In the genomic region with DNA sequence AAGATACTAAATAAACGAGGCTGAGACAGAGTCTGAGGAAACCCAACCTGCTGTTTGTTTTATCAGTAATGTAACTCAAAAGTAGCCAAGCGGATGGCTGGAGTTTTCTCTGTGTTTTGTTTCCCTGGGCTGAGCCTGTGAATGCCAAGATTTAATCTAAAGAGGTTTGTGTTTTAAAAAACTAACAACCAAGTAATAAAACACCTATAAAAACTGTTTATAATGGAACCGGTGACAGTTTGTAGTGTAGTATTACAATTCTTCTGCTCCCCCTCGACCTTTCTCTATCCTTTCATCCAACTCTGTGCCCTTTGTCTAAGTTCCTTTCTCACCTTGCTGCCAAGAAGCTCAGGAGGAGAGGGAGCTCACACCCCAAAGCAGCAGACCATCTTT, we compare ENCODE assay signal across 8 cellular contexts. TPM values are rescaled to one million over a fixed set of nuclear protein-coding genes. Genes with fewer than 3 reads are reported as not detected.
DNase-seq lines count a peak whose midpoint lies in the region; ATAC-seq and TF ChIP-seq lines count a peak whose summit lies in the region.
"Had no signal": no experiment of that assay in that cellular context is flagged by ENCODE, and none has a peak within 500 bp of the region (broad histone marks: within the 10 kb centered on the region; RNA-seq: fewer than 3 reads in every experiment).

No MANE protein-coding gene starts in this region.

- no peak for TF ChIP-seq POLR2A in GM18505 (IDR thresholded peaks at IDR 0.05; ENCODE audit: borderline replicate concordance, extremely low read depth, insufficient read depth, insufficient read length)

- no peak for TF ChIP-seq CTCF in DND-41 (IDR thresholded peaks at IDR 0.05; ENCODE audit: borderline replicate concordance, extremely low read depth, low read length, poor library complexity, severe bottlenecking)
- no peak for TF ChIP-seq CTCF in LNCaP clone FGC (IDR thresholded peaks at IDR 0.05; ENCODE audit: control insufficient read depth, extremely low read depth, insufficient read depth)
- no peak for TF ChIP-seq CTCF in endodermal cell (conservative IDR thresholded peaks at IDR 0.05)
- TF ChIP-seq CTCF in psoas muscle (IDR thresholded peaks at IDR 0.05) = no peak

- H3K36me3 Mint-ChIP-seq in endodermal cell (ENCODE audit: low read depth) = no peaks in the 10 kb centered on the region

- no peak overlapping the region for H3K4me2 ChIP-seq in DND-41 (ENCODE audit: insufficient read depth, low read length)

- H3K27me3 Mint-ChIP-seq in endodermal cell (ENCODE audit: insufficient read depth) = no peaks in the 10 kb centered on the region

- H3K36me3 ChIP-seq in DND-41 (ENCODE audit: insufficient read depth, low read length) (no peaks in the 10 kb centered on the region), endodermal cell (ENCODE audit: control insufficient read depth, insufficient read depth, low read length) (no peaks in the 10 kb centered on the region), psoas muscle (ENCODE audit: insufficient read depth in 1 of 2, low read depth in 1 of 2) (no peaks in the 10 kb centered on the region)
- H3K36me3 ChIP-seq: HAP-1 had no signal

- H3K9me3 Mint-ChIP-seq in endodermal cell = no peaks in the 10 kb centered on the region

- H3K9me3 ChIP-seq in DND-41 (ENCODE audit: insufficient read depth, low read length, severe bottlenecking) = no peaks in the 10 kb centered on the region
- H3K9me3 ChIP-seq in endodermal cell (ENCODE audit: control insufficient read depth, low read length) = no peaks in the 10 kb centered on the region
- no peaks in the 10 kb centered on the region for H3K9me3 ChIP-seq in psoas muscle
- H3K9me3 ChIP-seq: HAP-1 had no signal

- H3K4me3 ChIP-seq in DND-41 (ENCODE audit: low read depth in 1 of 2, low read length in 2 of 2) (no peak overlapping the region), LNCaP clone FGC (ENCODE audit: low read depth, low read length) (no peak overlapping the region), endodermal cell (ENCODE audit: low read length) (peak overlapping the region; percentile 82), psoas muscle (peak overlapping the region; percentile 95)

- 83 to 88% methylated on average over 1 to 3 of the region's 4 CpGs for WGBS in endodermal cell (ENCODE audit: insufficient coverage in 1 of 2, insufficient read length in 1 of 2), 2 experiments
- 37 to 49% (median 39%) methylated on average over 4 of the region's 4 CpGs for WGBS in psoas muscle, 3 donors

- peaks cover 4% of the 10 kb centered on the region for H4K20me1 ChIP-seq in DND-41 (ENCODE audit: insufficient read depth, low read length)

- peaks cover 16% of the 10 kb centered on the region for H3K79me2 ChIP-seq in DND-41 (ENCODE audit: insufficient read depth, low read length)

- H3K4me3 Mint-ChIP-seq in endodermal cell = peak overlapping the region; percentile 78

- DNase-seq in DND-41 (no peak), LNCaP clone FGC (ENCODE audit: low read depth) (peak; percentile 94), endodermal cell (no peak), psoas muscle (no peak), NCI-H128 (lab: John Stamatoyannopoulos, UW; ENCODE audit: unreplicated experiment) (no peak), NCI-H1436 treated with DMSO at 0.1 percent for 48 hours (lab: John Stamatoyannopoulos, UW) (no peak)

- H3K4me1 ChIP-seq in DND-41 (ENCODE audit: insufficient read depth, low read length) (peaks cover 25% of the 10 kb centered on the region), endodermal cell (ENCODE audit: control insufficient read depth, insufficient read depth, low read length) (peaks cover 21% of the 10 kb centered on the region), psoas muscle (peaks cover 48% of the 10 kb centered on the region)

- H3K4me1 Mint-ChIP-seq in endodermal cell = peaks cover 39% of the 10 kb centered on the region

- no peak for ATAC-seq in DND-41 (ENCODE audit: insufficient read depth, low read depth)
- no peak for ATAC-seq in psoas muscle
- no peak for ATAC-seq in GM18505 (IDR thresholded peaks at IDR 0.05; ENCODE audit: unreplicated experiment)

- H3K27me3 ChIP-seq in DND-41 (ENCODE audit: insufficient read depth, low read length, poor library complexity) = no peaks in the 10 kb centered on the region
- H3K27me3 ChIP-seq in endodermal cell (ENCODE audit: control insufficient read depth, insufficient read depth, low read length, poor library complexity, severe bottlenecking) = no peaks in the 10 kb centered on the region
- no peaks in the 10 kb centered on the region for H3K27me3 ChIP-seq in psoas muscle (ENCODE audit: insufficient read depth in 3 of 3, low read length in 2 of 3)

- 0 out of 2 replicates have a peak overlapping the region, but pooled peaks have one; percentile 88 for H2AFZ ChIP-seq in DND-41 (ENCODE audit: low read depth, low read length)

- intact Hi-C loops in psoas muscle (cut with DNase I) = loop anchor here in 1 of 2 donors (5.0 to 10.0 kb wide), 2 partner anchors 284 to 411 kb away; partner anchors contain the start of gene COMTD1

- H3K9ac ChIP-seq in DND-41 (ENCODE audit: low read depth, low read length) (no peak overlapping the region), endodermal cell (ENCODE audit: extremely low read depth, low read length, poor library complexity, severe bottlenecking) (no peak overlapping the region)

- H3K27ac ChIP-seq in DND-41 (ENCODE audit: low read length) = no peak overlapping the region
- H3K27ac ChIP-seq in endodermal cell (ENCODE audit: low read depth, low read length) = no peak overlapping the region
- H3K27ac ChIP-seq in psoas muscle = peak overlapping the region; percentile 88

- no peak overlapping the region for H3K27ac Mint-ChIP-seq in endodermal cell

RNA-seq across cellular contexts. Expression of gene KAT6B, which starts 2.6 kb away (rescaled TPM):
- total RNA-seq in endodermal cell (10 to 100 TPM; 25.3 to 39.1 TPM), psoas muscle (10 to 100 TPM; 16.9 to 21.3 (median 18.8) TPM)
- 23.4 TPM for polyA plus RNA-seq in endodermal cell (2013, experiment 1 of 2)
- polyA plus RNA-seq in endodermal cell (2013, experiment 2 of 2) = 15.4 TPM
- polyA plus RNA-seq in psoas muscle = 1 to 10 TPM; 2.1 to 7.2 (median 5.0) TPM

Comparison
In these comparisons a context has a peak if more than half of its experiments do, and no peak if none do; other contexts are left out.
1. H3K4me3 ChIP-seq: peak in endodermal cell (single experiment) and psoas muscle (single experiment); none in DND-41 (0 of 2) and LNCaP clone FGC (single experiment).